ENCODE assay signal across 14 cellular contexts in the genomic region with DNA sequence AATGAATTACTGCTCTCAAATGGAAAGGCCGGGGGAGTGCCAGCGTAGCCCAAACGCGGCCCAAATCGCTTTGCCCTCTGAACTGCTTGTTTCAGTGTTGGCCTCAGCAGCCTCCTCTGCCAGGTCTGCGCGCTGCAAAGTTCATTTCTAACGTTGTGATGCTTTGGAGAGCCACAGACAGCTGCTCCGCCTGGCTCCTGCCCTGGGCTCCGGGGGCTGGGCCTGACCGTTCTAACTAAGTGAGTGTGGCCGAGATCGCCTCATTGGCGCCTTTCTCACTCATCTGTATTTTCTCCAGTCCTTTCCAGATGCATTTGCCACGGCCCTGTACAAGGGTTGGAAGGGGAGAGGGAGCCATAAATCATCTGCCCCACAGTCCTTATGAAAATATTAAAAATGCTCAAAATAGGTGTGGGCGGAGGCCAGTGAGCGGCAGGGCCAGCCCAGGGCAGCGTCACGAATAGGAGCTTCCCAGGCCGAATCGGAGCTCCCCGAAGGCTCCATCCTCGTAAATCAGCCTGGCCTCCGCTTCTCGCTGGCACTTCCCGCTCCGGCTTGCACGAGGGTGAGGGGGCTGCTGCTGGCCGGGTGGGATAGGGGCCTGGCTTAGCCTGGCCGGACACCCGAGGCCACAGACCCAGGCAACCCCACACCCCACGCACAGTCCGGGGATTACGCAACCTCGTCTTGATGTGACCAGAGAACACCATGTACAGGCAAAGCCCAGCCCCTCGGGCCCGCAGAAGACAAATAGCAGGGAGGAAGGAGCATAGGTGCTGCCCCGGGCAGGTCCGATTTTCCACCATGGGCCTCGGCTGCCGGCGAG.
DNase-seq lines count a peak whose midpoint lies in the region; ATAC-seq, FAIRE-seq and TF ChIP-seq lines count a peak whose summit lies in the region.
"Had no signal": no experiment of that assay in that cellular context is flagged by ENCODE, and none has a peak within 500 bp of the region (broad histone marks: within the 10 kb centered on the region; RNA-seq: fewer than 3 reads in every experiment).

No MANE protein-coding gene starts in this region.

- H3K27ac ChIP-seq in gastroesophageal sphincter (peak overlapping the region; percentile 65 to 85 (median 77)), osteoblast (ENCODE audit: low read depth, low read length) (no peak overlapping the region), tibial nerve (peak overlapping the region; percentile 66 to 84 (median 80))
- H3K27ac ChIP-seq: PC-9 had no signal

- DNase-seq in NCI-H187 (lab: John Stamatoyannopoulos, UW) = peak; percentile 17 to 22
- no peak for DNase-seq in NCI-H187 treated with DMSO at 0.1 percent for 48 hours (lab: John Stamatoyannopoulos, UW)
- peak; percentile 86 for DNase-seq in osteoblast (ENCODE audit: insufficient read length, low spot score, missing footprints)
- DNase-seq in tibial nerve (ENCODE audit: low spot score in 2 of 2) = peak; percentile 90 to 97
- no peak for DNase-seq in activated CD4-positive, alpha-beta T cell treated with anti-CD3 and anti-CD28 coated beads, Interleukin-2, amount 50 U/mL, for 48 hours
- DNase-seq in RCC 7860 (ENCODE audit: low spot score) = no peak
- DNase-seq: foreskin melanocyte, nucleus accumbens, PC-9, T1000 had no signal

- H3K27me3 ChIP-seq in gastroesophageal sphincter (peaks cover 8% of the 10 kb centered on the region), osteoblast (ENCODE audit: insufficient read depth, low read length) (peaks cover 21% of the 10 kb centered on the region), tibial nerve (no peaks in the 10 kb centered on the region)

- H3K4me3 ChIP-seq in gastroesophageal sphincter (peak overlapping the region in 1 of 2 donors; percentile 24), osteoblast (ENCODE audit: insufficient read depth, low read length) (no peak overlapping the region), tibial nerve (peak overlapping the region in 1 of 4 donors; percentile 15)
- H3K4me3 ChIP-seq: PC-9 had no signal

- TF ChIP-seq POLR2A in gastroesophageal sphincter (IDR thresholded peaks at IDR 0.05) = peak in 1 of 2 donors; percentile 40
- TF ChIP-seq POLR2A in tibial nerve (IDR thresholded peaks at IDR 0.05) = no peak

- H3K4me1 ChIP-seq in gastroesophageal sphincter (peaks cover 0 to 60% (median 0%) of the 10 kb centered on the region in 3 donors), osteoblast (ENCODE audit: insufficient read depth, low read length) (no peaks in the 10 kb centered on the region), tibial nerve (peaks cover 0 to 42% (median 7%) of the 10 kb centered on the region in 4 donors)

- peak; percentile 68 for ATAC-seq in gastroesophageal sphincter
- no peak for ATAC-seq in GM19397 (IDR thresholded peaks at IDR 0.05; ENCODE audit: unreplicated experiment)

- H3K79me2 ChIP-seq in osteoblast (ENCODE audit: insufficient read depth, low read length) = no peaks in the 10 kb centered on the region

- TF ChIP-seq CTCF in gastroesophageal sphincter (IDR thresholded peaks at IDR 0.05) (no peak), osteoblast (IDR thresholded peaks at IDR 0.05; ENCODE audit: extremely low read depth, low read depth, low read length) (no peak), tibial nerve (IDR thresholded peaks at IDR 0.05) (no peak)

- no peaks in the 10 kb centered on the region for H3K36me3 ChIP-seq in gastroesophageal sphincter
- no peaks in the 10 kb centered on the region for H3K36me3 ChIP-seq in osteoblast (ENCODE audit: insufficient read depth, low read length)
- no peaks in the 10 kb centered on the region for H3K36me3 ChIP-seq in tibial nerve

- H3K9me3 ChIP-seq in gastroesophageal sphincter (no peaks in the 10 kb centered on the region), osteoblast (ENCODE audit: low read depth, low read length) (no peaks in the 10 kb centered on the region), tibial nerve (no peaks in the 10 kb centered on the region)

- H3K4me2 ChIP-seq in osteoblast (ENCODE audit: insufficient read depth, low read length) = peak overlapping the region; percentile 20
- H3K4me2 ChIP-seq: PC-9 had no signal

- no peak for TF ChIP-seq EP300 in gastroesophageal sphincter (IDR thresholded peaks at IDR 0.05)
- peak; percentile 19 to 87 for TF ChIP-seq EP300 in tibial nerve (IDR thresholded peaks at IDR 0.05)

- H2AFZ ChIP-seq in osteoblast (ENCODE audit: low read length) = no peak overlapping the region
- H2AFZ ChIP-seq: PC-9 had no signal

- 13 to 68% methylated on average over 4 to 6 of the region's 42 CpGs for WGBS in gastroesophageal sphincter (ENCODE audit: low coverage in 1 of 2), 2 donors
- WGBS in tibial nerve, 2 donors = 29 to 42% methylated on average over 26 to 41 of the region's 42 CpGs

- no peak for FAIRE-seq in RCC 7860 (lab: Jason Lieb, UNC)
- FAIRE-seq: A204.1, islet of Langerhans had no signal

- no peaks in the 10 kb centered on the region for H4K20me1 ChIP-seq in osteoblast (ENCODE audit: insufficient read depth, low read length)

Comparison
In these comparisons a context has a peak if more than half of its experiments do, and no peak if none do; other contexts are left out.
1. DNase-seq: peak in NCI-H187 (2 of 2), osteoblast (single experiment) and tibial nerve (2 of 2); none in NCI-H187 treated with DMSO at 0.1 percent for 48 hours (single experiment), activated CD4-positive, alpha-beta T cell treated with anti-CD3 and anti-CD28 coated beads, Interleukin-2, amount 50 U/mL, for 48 hours (0 of 2) and RCC 7860 (single experiment).